ENCODE assay signal across 21 cellular contexts in genomic region chr3:171342783-171343420, GRCh38.
DNase-seq lines count a peak whose midpoint lies in the region; ATAC-seq and TF ChIP-seq lines count a peak whose summit lies in the region.
"Had no signal": no experiment of that assay in that cellular context is flagged by ENCODE, and none has a peak within 500 bp of the region (broad histone marks: within the 10 kb centered on the region; RNA-seq: fewer than 3 reads in every experiment).

No MANE protein-coding gene starts in this region.

- DNase-seq in activated CD4-positive, alpha-beta memory T cell treated with anti-CD3 and anti-CD28 coated beads for 36 hours = peak; percentile 18
- DNase-seq in activated CD4-positive, alpha-beta memory T cell treated with anti-CD3 and anti-CD28 coated beads, Interleukin-2, amount 10 ng/mL, durations not matched to agents 7 days and 5 days = no peak
- no peak for DNase-seq in activated T-cell treated with anti-CD3 and anti-CD28 coated beads, Interleukin-2, amount 50 U/mL, for 72 hours
- DNase-seq in activated T-cell treated with anti-CD3 and anti-CD28 coated beads, Interleukin-2, amount 50 U/mL, for 48 hours = no peak
- no peak for DNase-seq in stimulated activated effector memory CD8-positive, alpha-beta T cell treated with anti-CD3 and anti-CD28 coated beads, Interleukin-12 subunit alpha, Interleukin-12 subunit beta, amount 100 ng/mL, for 72 hours (ENCODE audit: low spot score in 2 of 2)
- no peak for DNase-seq in GM03348 (ENCODE audit: low spot score)
- no peak for DNase-seq in gastrocnemius medialis
- DNase-seq: Caco-2; CD4-positive, CD25-positive, alpha-beta regulatory T cell; CD8-positive, alpha-beta T cell; DMS153; EL; GDM1; GM23248; H7; HCEC 1CT had no signal

- no peak overlapping the region for H3K4me3 ChIP-seq in gastrocnemius medialis
- H3K4me3 ChIP-seq: BLaER1, GM23248 had no signal

- no peaks in the 10 kb centered on the region for H3K36me3 ChIP-seq in gastrocnemius medialis
- H3K36me3 ChIP-seq: BLaER1 had no signal

- H3K27me3 Mint-ChIP-seq in activated CD4-positive, alpha-beta memory T cell treated with anti-CD3 and anti-CD28 coated beads for 36 hours = no peaks in the 10 kb centered on the region
- H3K27me3 Mint-ChIP-seq in activated CD4-positive, alpha-beta memory T cell treated with anti-CD3 and anti-CD28 coated beads, Interleukin-2, amount 10 ng/mL, durations not matched to agents 7 days and 5 days = no peaks in the 10 kb centered on the region
- no peaks in the 10 kb centered on the region for H3K27me3 Mint-ChIP-seq in activated T-cell treated with anti-CD3 and anti-CD28 coated beads, Interleukin-2, amount 50 U/mL, for 72 hours (ENCODE audit: low read depth)
- no peaks in the 10 kb centered on the region for H3K27me3 Mint-ChIP-seq in activated T-helper 17 cell treated with anti-CD3 and anti-CD28 coated beads, Interleukin-2, amount 50 U/mL, for 72 hours
- H3K27me3 Mint-ChIP-seq: B cell; CD4-positive, CD25-positive, alpha-beta regulatory T cell had no signal

- H3K36me3 Mint-ChIP-seq in activated CD4-positive, alpha-beta memory T cell treated with anti-CD3 and anti-CD28 coated beads for 36 hours = peaks cover 33% of the 10 kb centered on the region
- H3K36me3 Mint-ChIP-seq in activated CD4-positive, alpha-beta memory T cell treated with anti-CD3 and anti-CD28 coated beads, Interleukin-2, amount 10 ng/mL, durations not matched to agents 7 days and 5 days (ENCODE audit: low read depth) = peaks cover 44% of the 10 kb centered on the region
- peaks cover 16 to 35% of the 10 kb centered on the region in 2 donors for H3K36me3 Mint-ChIP-seq in activated T-cell treated with anti-CD3 and anti-CD28 coated beads, Interleukin-2, amount 50 U/mL, for 72 hours (ENCODE audit: insufficient read depth in 2 of 2)
- peaks cover 14% of the 10 kb centered on the region for H3K36me3 Mint-ChIP-seq in activated T-helper 17 cell treated with anti-CD3 and anti-CD28 coated beads, Interleukin-2, amount 50 U/mL, for 72 hours (ENCODE audit: low read depth)
- H3K36me3 Mint-ChIP-seq in stimulated activated effector memory CD8-positive, alpha-beta T cell treated with anti-CD3 and anti-CD28 coated beads, Interleukin-12 subunit alpha, Interleukin-12 subunit beta, amount 100 ng/mL, for 72 hours = no peaks in the 10 kb centered on the region

- POLR2A ChIA-PET in activated CD4-positive, alpha-beta memory T cell treated with anti-CD3 and anti-CD28 coated beads for 36 hours (lab: Charles Lee) = no interaction called here
- POLR2A ChIA-PET in activated CD4-positive, alpha-beta memory T cell treated with anti-CD3 and anti-CD28 coated beads, Interleukin-2, amount 10 ng/mL, durations not matched to agents 7 days and 5 days (lab: Charles Lee) = interaction anchor here (0.6 kb wide), 1 partner anchor 35 kb away, joined by 3 read pairs; no protein-coding TSS in a partner anchor

- H3K9me3 ChIP-seq in gastrocnemius medialis = no peaks in the 10 kb centered on the region
- H3K9me3 ChIP-seq: Caco-2 had no signal

- no peak for TF ChIP-seq CTCF in gastrocnemius medialis (IDR thresholded peaks at IDR 0.05 in 4 of 5, conservative IDR thresholded peaks at IDR 0.05 in 1 of 5)

- peaks cover 8% of the 10 kb centered on the region for H3K9me3 Mint-ChIP-seq in activated CD4-positive, alpha-beta memory T cell treated with anti-CD3 and anti-CD28 coated beads for 36 hours
- peaks cover 13% of the 10 kb centered on the region for H3K9me3 Mint-ChIP-seq in activated CD4-positive, alpha-beta memory T cell treated with anti-CD3 and anti-CD28 coated beads, Interleukin-2, amount 10 ng/mL, durations not matched to agents 7 days and 5 days
- H3K9me3 Mint-ChIP-seq in activated T-cell treated with anti-CD3 and anti-CD28 coated beads, Interleukin-2, amount 50 U/mL, for 72 hours = peaks cover 5 to 6% of the 10 kb centered on the region in 2 donors
- peaks cover 6% of the 10 kb centered on the region for H3K9me3 Mint-ChIP-seq in activated T-helper 17 cell treated with anti-CD3 and anti-CD28 coated beads, Interleukin-2, amount 50 U/mL, for 72 hours
- peaks cover 3% of the 10 kb centered on the region for H3K9me3 Mint-ChIP-seq in stimulated activated effector memory CD8-positive, alpha-beta T cell treated with anti-CD3 and anti-CD28 coated beads, Interleukin-12 subunit alpha, Interleukin-12 subunit beta, amount 100 ng/mL, for 72 hours

- peaks cover 40% of the 10 kb centered on the region for H3K4me1 Mint-ChIP-seq in activated CD4-positive, alpha-beta memory T cell treated with anti-CD3 and anti-CD28 coated beads for 36 hours (ENCODE audit: low read depth)
- peaks cover 13% of the 10 kb centered on the region for H3K4me1 Mint-ChIP-seq in activated CD4-positive, alpha-beta memory T cell treated with anti-CD3 and anti-CD28 coated beads, Interleukin-2, amount 10 ng/mL, durations not matched to agents 7 days and 5 days
- H3K4me1 Mint-ChIP-seq in activated T-cell treated with anti-CD3 and anti-CD28 coated beads, Interleukin-2, amount 50 U/mL, for 72 hours (ENCODE audit: low read depth) = peaks cover 49% of the 10 kb centered on the region
- H3K4me1 Mint-ChIP-seq in activated T-helper 17 cell treated with anti-CD3 and anti-CD28 coated beads, Interleukin-2, amount 50 U/mL, for 72 hours = peaks cover 35% of the 10 kb centered on the region
- H3K4me1 Mint-ChIP-seq in stimulated activated effector memory CD8-positive, alpha-beta T cell treated with anti-CD3 and anti-CD28 coated beads, Interleukin-12 subunit alpha, Interleukin-12 subunit beta, amount 100 ng/mL, for 72 hours = peaks cover 57% of the 10 kb centered on the region

- H3K4me1 ChIP-seq in gastrocnemius medialis = peaks cover 30 to 32% of the 10 kb centered on the region in 2 donors
- H3K4me1 ChIP-seq: Caco-2 had no signal

- intact Hi-C loops in activated CD4-positive, alpha-beta memory T cell treated with anti-CD3 and anti-CD28 coated beads for 36 hours (cut with micrococcal nuclease) = loop anchor here (2.0 to 5.0 kb wide), 2 partner anchors 36 to 58 kb away; no protein-coding TSS in a partner anchor
- intact Hi-C loops in gastrocnemius medialis (cut with DNase I; ENCODE audit: low total_unique reads) = loop anchor here (10.0 kb wide), 1 partner anchor 222 kb away; no protein-coding TSS in a partner anchor

- in situ Hi-C loops in gastrocnemius medialis (cut with MboI; ENCODE audit: low sequenced_read_pairs in 4 of 4) = no loop called here

- H3K4me3 Mint-ChIP-seq in activated CD4-positive, alpha-beta memory T cell treated with anti-CD3 and anti-CD28 coated beads for 36 hours = no peak overlapping the region
- no peak overlapping the region for H3K4me3 Mint-ChIP-seq in activated CD4-positive, alpha-beta memory T cell treated with anti-CD3 and anti-CD28 coated beads, Interleukin-2, amount 10 ng/mL, durations not matched to agents 7 days and 5 days
- no peak overlapping the region for H3K4me3 Mint-ChIP-seq in activated T-cell treated with anti-CD3 and anti-CD28 coated beads, Interleukin-2, amount 50 U/mL, for 72 hours
- H3K4me3 Mint-ChIP-seq in activated T-helper 17 cell treated with anti-CD3 and anti-CD28 coated beads, Interleukin-2, amount 50 U/mL, for 72 hours = no peak overlapping the region
- no peak overlapping the region for H3K4me3 Mint-ChIP-seq in stimulated activated effector memory CD8-positive, alpha-beta T cell treated with anti-CD3 and anti-CD28 coated beads, Interleukin-12 subunit alpha, Interleukin-12 subunit beta, amount 100 ng/mL, for 72 hours
- H3K4me3 Mint-ChIP-seq: B cell; CD4-positive, CD25-positive, alpha-beta regulatory T cell; CD8-positive, alpha-beta T cell had no signal

- ATAC-seq in activated T-cell treated with anti-CD3 and anti-CD28 coated beads, Interleukin-2, amount 50 U/mL, for 72 hours (replicated peaks in 1 of 2) = peak; percentile 42 to 52
- ATAC-seq in activated T-helper 17 cell treated with anti-CD3 and anti-CD28 coated beads, Interleukin-2, amount 50 U/mL, for 72 hours (replicated peaks) = peak; percentile 47
- ATAC-seq in stimulated activated effector memory CD8-positive, alpha-beta T cell treated with anti-CD3 and anti-CD28 coated beads, Interleukin-12 subunit alpha, Interleukin-12 subunit beta, amount 100 ng/mL, for 72 hours = peak; percentile 44
- ATAC-seq in gastrocnemius medialis = no peak
- ATAC-seq: CD8-positive, alpha-beta T cell had no signal

- H3K27ac Mint-ChIP-seq in activated CD4-positive, alpha-beta memory T cell treated with anti-CD3 and anti-CD28 coated beads for 36 hours = no peak overlapping the region
- no peak overlapping the region for H3K27ac Mint-ChIP-seq in activated CD4-positive, alpha-beta memory T cell treated with anti-CD3 and anti-CD28 coated beads, Interleukin-2, amount 10 ng/mL, durations not matched to agents 7 days and 5 days
- H3K27ac Mint-ChIP-seq in activated T-cell treated with anti-CD3 and anti-CD28 coated beads, Interleukin-2, amount 50 U/mL, for 72 hours = no peak overlapping the region
- no peak overlapping the region for H3K27ac Mint-ChIP-seq in activated T-helper 17 cell treated with anti-CD3 and anti-CD28 coated beads, Interleukin-2, amount 50 U/mL, for 72 hours
- no peak overlapping the region for H3K27ac Mint-ChIP-seq in stimulated activated effector memory CD8-positive, alpha-beta T cell treated with anti-CD3 and anti-CD28 coated beads, Interleukin-12 subunit alpha, Interleukin-12 subunit beta, amount 100 ng/mL, for 72 hours
- H3K27ac Mint-ChIP-seq: B cell; CD4-positive, CD25-positive, alpha-beta regulatory T cell; CD8-positive, alpha-beta T cell had no signal

- CTCF ChIA-PET in activated CD4-positive, alpha-beta memory T cell treated with anti-CD3 and anti-CD28 coated beads for 36 hours (lab: Charles Lee) = interaction anchor here (0.6 kb wide), 1 partner anchor 69 kb away, joined by 3 read pairs; no protein-coding TSS in a partner anchor
- CTCF ChIA-PET in activated CD4-positive, alpha-beta memory T cell treated with anti-CD3 and anti-CD28 coated beads, Interleukin-2, amount 10 ng/mL, durations not matched to agents 7 days and 5 days (lab: Charles Lee) = no interaction called here

- no peaks in the 10 kb centered on the region for H3K27me3 ChIP-seq in gastrocnemius medialis
- H3K27me3 ChIP-seq: BLaER1 had no signal

- no peak overlapping the region for H3K27ac ChIP-seq in gastrocnemius medialis
- H3K27ac ChIP-seq: 22Rv1, BLaER1, C4-2B, GM23248 had no signal

- no peak for TF ChIP-seq POLR2A in gastrocnemius medialis (IDR thresholded peaks at IDR 0.05)

Comparison
In these comparisons a context has a peak if more than half of its experiments do, and no peak if none do; other contexts are left out.
1. ATAC-seq: peak in activated T-cell treated with anti-CD3 and anti-CD28 coated beads, Interleukin-2, amount 50 U/mL, for 72 hours (2 of 2), activated T-helper 17 cell treated with anti-CD3 and anti-CD28 coated beads, Interleukin-2, amount 50 U/mL, for 72 hours (single experiment) and stimulated activated effector memory CD8-positive, alpha-beta T cell treated with anti-CD3 and anti-CD28 coated beads, Interleukin-12 subunit alpha, Interleukin-12 subunit beta, amount 100 ng/mL, for 72 hours (single experiment); none in gastrocnemius medialis (0 of 2).